11 cellular contexts compared by ENCODE assay signal in the genomic region with DNA sequence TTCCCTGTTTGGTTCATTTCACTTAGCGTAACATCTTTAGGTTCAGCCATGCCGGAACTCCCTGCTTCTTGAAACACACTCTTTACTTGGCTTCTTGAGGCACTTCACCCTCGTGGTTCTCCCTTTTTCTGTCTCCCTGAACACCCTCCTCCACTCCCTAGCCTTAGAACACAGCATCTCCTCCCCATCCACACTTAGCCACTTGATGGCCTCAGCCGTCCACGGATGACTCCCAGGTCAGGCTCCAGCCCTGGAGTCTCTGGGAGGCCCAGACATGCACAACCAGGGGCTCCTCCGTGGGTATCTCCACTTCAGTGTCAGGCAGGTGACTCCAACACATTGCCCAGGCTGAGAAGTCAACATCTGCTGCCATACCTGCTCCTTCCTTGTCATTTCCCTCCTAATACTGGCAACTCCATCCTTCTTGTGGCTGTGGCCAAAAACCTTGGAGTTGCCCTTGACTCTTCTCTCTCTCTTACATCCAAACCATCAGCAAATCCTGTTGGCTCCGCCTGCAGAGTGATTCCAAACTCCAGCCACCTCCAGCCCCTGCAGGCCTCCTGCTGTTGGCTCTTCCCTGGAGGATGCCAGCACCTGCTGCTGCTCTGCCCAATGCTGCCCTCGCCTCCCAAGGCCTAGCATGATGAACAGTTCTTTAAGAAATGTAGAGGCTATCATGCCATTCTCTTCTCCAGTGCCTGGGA. TPM values are rescaled to one million over a fixed set of nuclear protein-coding genes. Genes with fewer than 3 reads are reported as not detected.
DNase-seq lines count a peak whose midpoint lies in the region; ATAC-seq and TF ChIP-seq lines count a peak whose summit lies in the region.
"Had no signal": no experiment of that assay in that cellular context is flagged by ENCODE, and none has a peak within 500 bp of the region (broad histone marks: within the 10 kb centered on the region; RNA-seq: fewer than 3 reads in every experiment).

No MANE protein-coding gene starts in this region.

- TF ChIP-seq CTCF in OCI-LY1 (IDR thresholded peaks at IDR 0.05; ENCODE audit: low read length), result peak; percentile 13; the same call in 1 of the 2 replicates
- TF ChIP-seq CTCF in fibroblast of pulmonary artery (IDR thresholded peaks at IDR 0.05; ENCODE audit: low read length, missing control alignments), result peak; percentile 54

- no peaks in the 10 kb centered on the region for H3F3A ChIP-seq in OCI-LY1 (ENCODE audit: insufficient read depth, low read length)

- H3K4me3 Mint-ChIP-seq in activated T-helper 2 cell treated with anti-CD3 and anti-CD28 coated beads, Interferon-gamma antibody, Interleukin-2, Interleukin-4, amounts not matched to agents 10 μg/mL and 5 μg/mL and 100 μg/mL, durations not matched to agents 14 hours and 24 hours and 36 hours (ENCODE audit: low read depth), result no peak overlapping the region
- H3K4me3 Mint-ChIP-seq: activated T-helper 17 cell treated with anti-CD3 and anti-CD28 coated beads, Interleukin-2, amount 50 U/mL, for 72 hours had no signal

- no peak for TF ChIP-seq POLR2A in GM18505 (IDR thresholded peaks at IDR 0.05; ENCODE audit: borderline replicate concordance, extremely low read depth, insufficient read depth, insufficient read length)

- no peak overlapping the region for H3K4me2 ChIP-seq in OCI-LY1 (ENCODE audit: low read length)

- H3K27ac Mint-ChIP-seq in activated T-helper 2 cell treated with anti-CD3 and anti-CD28 coated beads, Interferon-gamma antibody, Interleukin-2, Interleukin-4, amounts not matched to agents 10 μg/mL and 5 μg/mL and 100 μg/mL, durations not matched to agents 14 hours and 24 hours and 36 hours, result no peak overlapping the region
- H3K27ac Mint-ChIP-seq: activated T-helper 17 cell treated with anti-CD3 and anti-CD28 coated beads, Interleukin-2, amount 50 U/mL, for 72 hours had no signal

- H3K9ac ChIP-seq in OCI-LY1 (ENCODE audit: low read length), result no peak overlapping the region

- H3K4me1 ChIP-seq in OCI-LY1 (ENCODE audit: insufficient read depth, low read length, severe bottlenecking), result no peaks in the 10 kb centered on the region

- intact Hi-C loops in sciatic nerve (cut with DNase I), result no loop called here
- intact Hi-C loops in activated T-helper 2 cell treated with anti-CD3 and anti-CD28 coated beads, Interferon-gamma antibody, Interleukin-2, Interleukin-4, amounts not matched to agents 10 μg/mL and 5 μg/mL and 100 μg/mL, durations not matched to agents 14 hours and 24 hours and 36 hours (cut with micrococcal nuclease), result loop anchor here (5.0 kb wide), 1 partner anchor 196 kb away; no protein-coding TSS in a partner anchor

- H3K36me3 Mint-ChIP-seq in activated T-helper 2 cell treated with anti-CD3 and anti-CD28 coated beads, Interferon-gamma antibody, Interleukin-2, Interleukin-4, amounts not matched to agents 10 μg/mL and 5 μg/mL and 100 μg/mL, durations not matched to agents 14 hours and 24 hours and 36 hours (ENCODE audit: low read depth), result no peaks in the 10 kb centered on the region

- H3K27me3 Mint-ChIP-seq in activated T-helper 2 cell treated with anti-CD3 and anti-CD28 coated beads, Interferon-gamma antibody, Interleukin-2, Interleukin-4, amounts not matched to agents 10 μg/mL and 5 μg/mL and 100 μg/mL, durations not matched to agents 14 hours and 24 hours and 36 hours (ENCODE audit: low read depth), result peaks cover 1% of the 10 kb centered on the region
- H3K27me3 Mint-ChIP-seq: activated T-helper 17 cell treated with anti-CD3 and anti-CD28 coated beads, Interleukin-2, amount 50 U/mL, for 72 hours had no signal

- H3K4me3 ChIP-seq in OCI-LY1 (ENCODE audit: low read depth, low read length, poor library complexity, severe bottlenecking) (no peak overlapping the region), fibroblast of pulmonary artery (replicated peaks; ENCODE audit: low read depth, low read length) (no peak overlapping the region)
- H3K4me3 ChIP-seq: SK-N-MC had no signal

- H3K27ac ChIP-seq in OCI-LY1 (ENCODE audit: low read depth, low read length, poor library complexity, severe bottlenecking), result no peak overlapping the region
- H3K27ac ChIP-seq: SK-N-MC had no signal

- H3K9me3 Mint-ChIP-seq in activated T-helper 2 cell treated with anti-CD3 and anti-CD28 coated beads, Interferon-gamma antibody, Interleukin-2, Interleukin-4, amounts not matched to agents 10 μg/mL and 5 μg/mL and 100 μg/mL, durations not matched to agents 14 hours and 24 hours and 36 hours, result no peaks in the 10 kb centered on the region
- H3K9me3 Mint-ChIP-seq: activated T-helper 17 cell treated with anti-CD3 and anti-CD28 coated beads, Interleukin-2, amount 50 U/mL, for 72 hours had no signal

- no peaks in the 10 kb centered on the region for H3K27me3 ChIP-seq in OCI-LY1 (ENCODE audit: insufficient read depth, low read length)

- ATAC-seq in sciatic nerve, result peak; percentile 74
- ATAC-seq in GM18505 (IDR thresholded peaks at IDR 0.05; ENCODE audit: unreplicated experiment), result no peak
- ATAC-seq: activated T-helper 17 cell treated with anti-CD3 and anti-CD28 coated beads, Interleukin-2, amount 50 U/mL, for 72 hours had no signal

- no peak overlapping the region for H2AFZ ChIP-seq in OCI-LY1 (ENCODE audit: low read length)

- H3K9me2 ChIP-seq in OCI-LY1 (ENCODE audit: low read depth, low read length), result no peaks in the 10 kb centered on the region

- H3K79me2 ChIP-seq in OCI-LY1 (ENCODE audit: insufficient read depth, low read length), result no peaks in the 10 kb centered on the region

- DNase-seq in NCI-H82 (lab: John Stamatoyannopoulos, UW) (peak; percentile 34), NCI-H82 treated with DMSO at 0.1 percent for 48 hours (lab: John Stamatoyannopoulos, UW; ENCODE audit: unreplicated experiment) (no peak), fibroblast of pulmonary artery (ENCODE audit: low read depth) (peak; percentile 68), sciatic nerve (ENCODE audit: low spot score) (no peak), NCI-H1930 (lab: John Stamatoyannopoulos, UW) (no peak)
- DNase-seq in activated T-helper 2 cell treated with anti-CD3 and anti-CD28 coated beads, Interferon-gamma antibody, Interleukin-2, Interleukin-4, amounts not matched to agents 10 μg/mL and 5 μg/mL and 100 μg/mL, durations not matched to agents 14 hours and 24 hours and 36 hours (ENCODE audit: low spot score), result no peak
- DNase-seq: AML-193 had no signal

- no peaks in the 10 kb centered on the region for H3K9me3 ChIP-seq in OCI-LY1 (ENCODE audit: low read length)

- H3K36me3 ChIP-seq in OCI-LY1 (ENCODE audit: insufficient read depth, low read length), result no peaks in the 10 kb centered on the region

- H3K4me1 Mint-ChIP-seq in activated T-helper 2 cell treated with anti-CD3 and anti-CD28 coated beads, Interferon-gamma antibody, Interleukin-2, Interleukin-4, amounts not matched to agents 10 μg/mL and 5 μg/mL and 100 μg/mL, durations not matched to agents 14 hours and 24 hours and 36 hours (ENCODE audit: low read depth), result peaks cover 6% of the 10 kb centered on the region

- no peaks in the 10 kb centered on the region for H4K20me1 ChIP-seq in OCI-LY1 (ENCODE audit: insufficient read depth, low read length)

RNA-seq across cellular contexts. Expression of a gene that starts 8.4 kb away (rescaled TPM):
- 131 TPM for total RNA-seq in sciatic nerve
- total RNA-seq in activated T-helper 2 cell treated with anti-CD3 and anti-CD28 coated beads, Interferon-gamma antibody, Interleukin-2, Interleukin-4, amounts not matched to agents 10 μg/mL and 5 μg/mL and 100 μg/mL, durations not matched to agents 14 hours and 24 hours and 36 hours, result not detected in 2 replicates

RNA-seq across cellular contexts. Expression of a gene that starts 27.7 kb away (rescaled TPM):
- total RNA-seq in sciatic nerve, result 15.6 TPM
- 1.3 and 1.4 TPM in 2 replicates for total RNA-seq in activated T-helper 2 cell treated with anti-CD3 and anti-CD28 coated beads, Interferon-gamma antibody, Interleukin-2, Interleukin-4, amounts not matched to agents 10 μg/mL and 5 μg/mL and 100 μg/mL, durations not matched to agents 14 hours and 24 hours and 36 hours

Comparison
In these comparisons a context has a peak if more than half of its experiments do, and no peak if none do; other contexts are left out.
1. DNase-seq: peak in NCI-H82 (single experiment) and fibroblast of pulmonary artery (single experiment); none in NCI-H82 treated with DMSO at 0.1 percent for 48 hours (single experiment), sciatic nerve (single experiment), activated T-helper 2 cell treated with anti-CD3 and anti-CD28 coated beads, Interferon-gamma antibody, Interleukin-2, Interleukin-4, amounts not matched to agents 10 μg/mL and 5 μg/mL and 100 μg/mL, durations not matched to agents 14 hours and 24 hours and 36 hours (single experiment) and NCI-H1930 (0 of 2).
2. RNA of a gene that starts 8.4 kb away (total RNA-seq): 131 TPM in sciatic nerve (single experiment); not detected in activated T-helper 2 cell treated with anti-CD3 and anti-CD28 coated beads, Interferon-gamma antibody, Interleukin-2, Interleukin-4, amounts not matched to agents 10 μg/mL and 5 μg/mL and 100 μg/mL, durations not matched to agents 14 hours and 24 hours and 36 hours; every median in the first group is over 100 times any median in the second.